15 cellular contexts compared by ENCODE assay signal in the genomic region with DNA sequence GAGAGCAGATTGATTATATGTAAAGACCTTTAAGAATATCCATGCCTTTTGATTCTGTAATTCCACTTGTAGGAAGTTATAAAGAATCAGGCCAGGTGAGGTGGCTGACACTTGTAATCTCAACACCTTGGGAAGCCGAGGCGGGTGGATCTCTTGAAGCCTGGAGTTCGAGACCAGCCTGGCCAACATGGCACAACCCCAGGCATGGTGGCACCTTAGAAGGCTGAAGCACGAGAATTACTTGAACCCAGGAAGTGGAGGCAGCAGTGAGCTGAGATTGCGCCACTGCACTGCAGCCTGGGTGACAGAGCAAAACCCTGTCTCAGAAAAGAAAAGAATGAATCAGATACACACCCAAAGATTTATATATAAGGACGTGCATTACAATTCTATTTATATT. TPM values are rescaled to one million over a fixed set of nuclear protein-coding genes. Genes with fewer than 3 reads are reported as not detected.
DNase-seq lines count a peak whose midpoint lies in the region; TF ChIP-seq lines count a peak whose summit lies in the region.
"Had no signal": no experiment of that assay in that cellular context is flagged by ENCODE, and none has a peak within 500 bp of the region (broad histone marks: within the 10 kb centered on the region; RNA-seq: fewer than 3 reads in every experiment).

No MANE protein-coding gene starts in this region.

- H3K9me3 ChIP-seq in mammary epithelial cell (replicated peaks; ENCODE audit: insufficient read depth, low read length) (no peaks in the 10 kb centered on the region), esophagus squamous epithelium (no peaks in the 10 kb centered on the region)
- H3K9me3 ChIP-seq: BLaER1, Caco-2 had no signal

- no peak overlapping the region for H3K4me3 ChIP-seq in mammary epithelial cell (replicated peaks in 1 of 3; ENCODE audit: insufficient read depth in 1 of 3, low read depth in 2 of 3, low read length in 3 of 3)
- H3K4me3 ChIP-seq in esophagus squamous epithelium = no peak overlapping the region
- H3K4me3 ChIP-seq: BLaER1, K562 had no signal

- in situ Hi-C loops in mammary epithelial cell (cut with MboI; ENCODE audit: low sequenced_read_pairs in 2 of 2) = no loop called here

- no peak overlapping the region for H3K9ac ChIP-seq in mammary epithelial cell (ENCODE audit: insufficient read depth, low read length)
- H3K9ac ChIP-seq: BLaER1 had no signal

- H3K4me1 ChIP-seq in mammary epithelial cell (ENCODE audit: insufficient read depth, low read length) = peaks cover 22% of the 10 kb centered on the region
- peaks cover 11 to 61% (median 41%) of the 10 kb centered on the region in 3 donors for H3K4me1 ChIP-seq in esophagus squamous epithelium
- H3K4me1 ChIP-seq: BLaER1, Caco-2 had no signal

- intact Hi-C loops in MCF 10A (cut with micrococcal nuclease) (loop anchor here (5.0 kb wide), 2 partner anchors 39 to 84 kb away; partner anchors contain the start of gene ATG7), mammary epithelial cell (cut with micrococcal nuclease) (no loop called here), esophagus squamous epithelium (cut with DNase I) (no loop called here)

- no peaks in the 10 kb centered on the region for H3K9me3 Mint-ChIP-seq in MCF 10A (ENCODE audit: unreplicated experiment)
- H3K9me3 Mint-ChIP-seq: CD8-positive, alpha-beta memory T cell had no signal

- no peak for TF ChIP-seq POLR2A in esophagus squamous epithelium (IDR thresholded peaks at IDR 0.05)

- H3K4me1 Mint-ChIP-seq in MCF 10A (ENCODE audit: insufficient read depth, unreplicated experiment) = peaks cover 36% of the 10 kb centered on the region
- H3K4me1 Mint-ChIP-seq: CD8-positive, alpha-beta memory T cell had no signal

- BruUV-seq in MCF 10A (replicated peaks; lab: Mats Ljungman, UMichigan) (no TSS peak), mammary epithelial cell (replicated peaks; lab: Mats Ljungman, UMichigan) (no TSS peak)

- 89% methylated on average over 6 of the region's 6 CpGs for WGBS in mammary epithelial cell (ENCODE audit: low coverage, missing lambda C conversion rate)
- WGBS in esophagus squamous epithelium, 2 donors = 52 to 64% methylated on average over 6 of the region's 6 CpGs

- DNase-seq in MCF 10A (ENCODE audit: unreplicated experiment) (peak; percentile 43), mammary epithelial cell (no peak), RWPE1 (ENCODE audit: low spot score) (no peak), esophagus squamous epithelium (lab: John Stamatoyannopoulos, UW) (no peak), nucleus accumbens (lab: John Stamatoyannopoulos, UW) (no peak), germinal center (ENCODE audit: low spot score) (no peak), HCEC 1CT (no peak), D341Med (ENCODE audit: low spot score) (no peak)
- DNase-seq: Caco-2; CD8-positive, alpha-beta memory T cell; DMS53; GF-D8 had no signal

- no peaks in the 10 kb centered on the region for H4K20me1 ChIP-seq in mammary epithelial cell (ENCODE audit: insufficient read depth, low read length)
- H4K20me1 ChIP-seq: BLaER1 had no signal

- H3K79me2 ChIP-seq in mammary epithelial cell (ENCODE audit: insufficient read depth, low read length) = no peaks in the 10 kb centered on the region

- no peak overlapping the region for H3K4me3 Mint-ChIP-seq in MCF 10A (ENCODE audit: unreplicated experiment)
- H3K4me3 Mint-ChIP-seq: CD8-positive, alpha-beta memory T cell had no signal

- H3K27ac ChIP-seq in mammary epithelial cell (ENCODE audit: insufficient read depth, low read depth, low read length) (no peak overlapping the region), RWPE1 (peak overlapping the region; percentile 73), esophagus squamous epithelium (peak overlapping the region in 3 of 4 donors; percentile 11 to 61 (median 58))
- H3K27ac ChIP-seq: 22Rv1, BLaER1 had no signal

- dilution Hi-C loops in mammary epithelial cell (cut with HindIII; ENCODE audit: low sequenced_read_pairs) = loop anchor here (5.0 kb wide), 1 partner anchor 84 kb away; the partner anchor contains the start of gene ATG7

- H3K36me3 ChIP-seq in mammary epithelial cell (ENCODE audit: insufficient read depth, low read length) = no peaks in the 10 kb centered on the region
- no peaks in the 10 kb centered on the region for H3K36me3 ChIP-seq in esophagus squamous epithelium
- H3K36me3 ChIP-seq: BLaER1 had no signal

- CTCF ChIA-PET in MCF 10A (lab: Yijun Ruan, JAX) = interaction anchor here (0.7 to 2.1 kb wide), 2 partner anchors 33 to 146 kb away, joined by 4 to 8 read pairs; no protein-coding TSS in a partner anchor
- CTCF ChIA-PET in mammary epithelial cell (lab: Charles Lee; ENCODE audit: low non-redundant PET) = no interaction called here
- CTCF ChIA-PET in RWPE1 (lab: Yijun Ruan, JAX) = no interaction called here

- H3K4me2 ChIP-seq in mammary epithelial cell (ENCODE audit: insufficient read depth, low read depth, low read length) = no peak overlapping the region
- H3K4me2 ChIP-seq: BLaER1 had no signal

- peaks cover 13% of the 10 kb centered on the region for H3K36me3 Mint-ChIP-seq in MCF 10A (ENCODE audit: insufficient read depth, unreplicated experiment)
- H3K36me3 Mint-ChIP-seq: CD8-positive, alpha-beta memory T cell had no signal

- H2AFZ ChIP-seq in mammary epithelial cell (ENCODE audit: low read depth, low read length) = no peak overlapping the region

- TF ChIP-seq CTCF in MCF 10A (IDR thresholded peaks at IDR 0.05; ENCODE audit: unreplicated experiment) (no peak), mammary epithelial cell (conservative IDR thresholded peaks at IDR 0.05 in 1 of 2, IDR thresholded peaks at IDR 0.05 in 1 of 2; ENCODE audit: extremely low read depth in 1 of 2, insufficient read depth in 1 of 2, low read depth in 1 of 2, low read length in 2 of 2) (no peak), RWPE1 (conservative IDR thresholded peaks at IDR 0.05; ENCODE audit: low read depth) (no peak), esophagus squamous epithelium (IDR thresholded peaks at IDR 0.05) (no peak)

- POLR2A ChIA-PET in MCF 10A (lab: Yijun Ruan, JAX) = interaction anchor here (0.8 kb wide), 1 partner anchor 8 kb away, joined by 3 read pairs; no protein-coding TSS in a partner anchor
- POLR2A ChIA-PET in RWPE1 (lab: Yijun Ruan, JAX; ENCODE audit: low non-redundant PET) = no interaction called here

- H3K27ac Mint-ChIP-seq in MCF 10A (ENCODE audit: low read depth, unreplicated experiment) = peak overlapping the region; percentile 52
- H3K27ac Mint-ChIP-seq: CD8-positive, alpha-beta memory T cell had no signal

- H3K27me3 Mint-ChIP-seq in MCF 10A (ENCODE audit: insufficient read depth, unreplicated experiment) = no peaks in the 10 kb centered on the region

- no peaks in the 10 kb centered on the region for H3K27me3 ChIP-seq in mammary epithelial cell (ENCODE audit: insufficient read depth, low read length)
- no peaks in the 10 kb centered on the region for H3K27me3 ChIP-seq in esophagus squamous epithelium
- H3K27me3 ChIP-seq: BLaER1 had no signal

RNA-seq across cellular contexts. Expression of gene HRH1, which starts 33.9 kb away (rescaled TPM):
- total RNA-seq in MCF 10A (2022) = 11.0 and 14.8 TPM in 2 replicates
- total RNA-seq in mammary epithelial cell = under 1 TPM; 0.28 to 0.33 TPM
- polyA plus RNA-seq in mammary epithelial cell = 2.2 TPM
- 10.2 TPM for polyA minus RNA-seq in mammary epithelial cell
- 1 to 10 TPM; 4.1 to 8.8 (median 4.4) TPM for total RNA-seq in esophagus squamous epithelium
- polyA plus RNA-seq: CD8-positive, alpha-beta memory T cell had no signal
